In genomic region chr19:48354332-48354992, GRCh38 we compare ENCODE assay signal across 1 cellular context.
TF ChIP-seq lines count a peak whose summit lies in the region.

No MANE protein-coding gene starts in this region.

TF ChIP-seq in HepG2, 621 proteins besides CTCF, POLR2A, EP300 and RAD21 (continues in another document):
- TF ChIP-seq CBX2 (IDR thresholded peaks at IDR 0.05; ENCODE audit: low read depth, low read length) (no peak), CBX2 (CRISPR knock-in tag; IDR thresholded peaks at IDR 0.05; ENCODE audit: low read depth) (no peak), GPN1 (CRISPR knock-in tag; IDR thresholded peaks at IDR 0.05; ENCODE audit: borderline replicate concordance) (no peak), ZNF138 (CRISPR knock-in tag; IDR thresholded peaks at IDR 0.05; ENCODE audit: low read depth) (no peak), EED (CRISPR knock-in tag; IDR thresholded peaks at IDR 0.05) (no peak), ZNF142 (CRISPR knock-in tag; IDR thresholded peaks at IDR 0.05) (no peak), ZNF839 (CRISPR knock-in tag; IDR thresholded peaks at IDR 0.05; ENCODE audit: borderline replicate concordance) (no peak), PLRG1 (conservative IDR thresholded peaks at IDR 0.05) (no peak), AFF4 (CRISPR knock-in tag; IDR thresholded peaks at IDR 0.05) (peak; percentile 64; the same call in 1 of the 2 replicates), BRF2 (CRISPR knock-in tag; IDR thresholded peaks at IDR 0.05) (no peak), HBP1 (CRISPR knock-in tag; IDR thresholded peaks at IDR 0.05; ENCODE audit: low read depth) (peak; percentile 73; the same call in 1 of the 2 replicates), MAZ (IDR thresholded peaks at IDR 0.05; ENCODE audit: borderline replicate concordance, low read depth, low read length) (no peak), MAZ (CRISPR knock-in tag; IDR thresholded peaks at IDR 0.05; ENCODE audit: low read depth) (no peak), ARNT2 (CRISPR knock-in tag; IDR thresholded peaks at IDR 0.05; ENCODE audit: low read depth) (no peak), SSRP1 (CRISPR knock-in tag; IDR thresholded peaks at IDR 0.05) (peak; percentile 76; the same call in 1 of the 2 replicates), HMGXB3 (CRISPR knock-in tag; IDR thresholded peaks at IDR 0.05; ENCODE audit: borderline replicate concordance) (peak; percentile 39; the same call in 1 of the 2 replicates), ATF2 (CRISPR knock-in tag; IDR thresholded peaks at IDR 0.05) (peak; percentile 65; the same call in 1 of the 2 replicates), ZNF660 (CRISPR knock-in tag; IDR thresholded peaks at IDR 0.05; ENCODE audit: borderline replicate concordance, low read depth) (no peak), CHD2 (IDR thresholded peaks at IDR 0.05; ENCODE audit: low read depth, low read length) (no peak), SATB2 (CRISPR knock-in tag; IDR thresholded peaks at IDR 0.05) (no peak), TMF1 (CRISPR knock-in tag; IDR thresholded peaks at IDR 0.05; ENCODE audit: low read depth) (peak; percentile 15; the same call in 1 of the 2 replicates), ARNTL (CRISPR knock-in tag; IDR thresholded peaks at IDR 0.05) (no peak; the same call in 1 of the 2 replicates), MBNL3 (CRISPR knock-in tag; conservative IDR thresholded peaks at IDR 0.05) (no peak), PHF5A (CRISPR knock-in tag; IDR thresholded peaks at IDR 0.05; ENCODE audit: low read depth, unreplicated experiment) (peak; percentile 45), HNRNPLL (IDR thresholded peaks at IDR 0.05; ENCODE audit: low read depth, low read length, poor library complexity, severe bottlenecking) (no peak), ZBTB37 (CRISPR knock-in tag; IDR thresholded peaks at IDR 0.05) (no peak), CBFB (CRISPR knock-in tag; IDR thresholded peaks at IDR 0.05) (no peak), ZSCAN20 (CRISPR knock-in tag; IDR thresholded peaks at IDR 0.05; ENCODE audit: borderline replicate concordance) (no peak), CCDC6 (CRISPR knock-in tag; IDR thresholded peaks at IDR 0.05) (no peak), HMGA1 (CRISPR knock-in tag; conservative IDR thresholded peaks at IDR 0.05) (no peak), HHEX (CRISPR knock-in tag; IDR thresholded peaks at IDR 0.05) (peak; percentile 77; the same call in 1 of the 2 replicates), PBX3 (CRISPR knock-in tag; IDR thresholded peaks at IDR 0.05; ENCODE audit: borderline replicate concordance) (no peak)
